ENCODE assay signal across 22 cellular contexts in genomic region chr6:15668918-15669317, GRCh38. TPM values are rescaled to one million over a fixed set of nuclear protein-coding genes. Genes with fewer than 3 reads are reported as not detected.
A peak's percentile ranks its signal among the peaks of the same experiment; 100 is the strongest.
DNase-seq lines count a peak whose midpoint lies in the region; ATAC-seq, FAIRE-seq and TF ChIP-seq lines count a peak whose summit lies in the region.
"Had no signal": no experiment of that assay in that cellular context is flagged by ENCODE, and none has a peak within 500 bp of the region (broad histone marks: within the 10 kb centered on the region; RNA-seq: fewer than 3 reads in every experiment).

No MANE protein-coding gene starts in this region.

- peaks cover 0 to 16% of the 10 kb centered on the region in 2 experiments; a peak in 4 of 5 replicates for H3K27me3 ChIP-seq in K562 (ENCODE audit: control insufficient read depth in 2 of 2, insufficient read depth in 2 of 2, low read length in 2 of 2)
- H3K27me3 ChIP-seq: BLaER1 treated with 17β-estradiol and CSF1 and Interleukin-3, amounts not matched to agents 10 nM and 100 nM had no signal

- no peak for TF ChIP-seq RAD21 in K562 (CRISPR knock-in tag; conservative IDR thresholded peaks at IDR 0.05 in 1 of 2, IDR thresholded peaks at IDR 0.05 in 1 of 2)

- no peaks in the 10 kb centered on the region for H3K36me3 ChIP-seq in K562 (ENCODE audit: control insufficient read depth, insufficient read depth, low read length)
- H3K36me3 ChIP-seq: BLaER1 treated with 17β-estradiol and CSF1 and Interleukin-3, amounts not matched to agents 10 nM and 100 nM; HAP-1 had no signal

- H3K9me1 ChIP-seq in K562 (ENCODE audit: control insufficient read depth, insufficient read depth, low read length), result no peaks in the 10 kb centered on the region

- FAIRE-seq in GM18507 (lab: Jason Lieb, UNC), result peak; percentile 49
- FAIRE-seq in K562 (lab: Jason Lieb, UNC), result no peak
- FAIRE-seq: A204.1, GM12891, GM19239, H54 had no signal

- no peak for TF ChIP-seq POLR2A in K562 (conservative IDR thresholded peaks at IDR 0.05)

- H3K4me1 ChIP-seq in K562 (replicated peaks in 1 of 2; ENCODE audit: control insufficient read depth in 2 of 2, insufficient read depth in 2 of 2, low read length in 2 of 2), result no peaks in the 10 kb centered on the region
- H3K4me1 ChIP-seq: HAP-1 had no signal

- no peak for TF ChIP-seq CTCF in K562 (IDR thresholded peaks at IDR 0.05 in 2 of 3, conservative IDR thresholded peaks at IDR 0.05 in 1 of 3; ENCODE audit: insufficient read depth in 2 of 3, low read depth in 1 of 3, low read length in 3 of 3)

- DNase-seq in GM18507 (ENCODE audit: extremely low spot score, insufficient read length, low read depth), result no peak
- no peak for DNase-seq in K562 (ENCODE audit: extremely low read depth in 1 of 4, low spot score in 3 of 4)
- no peak for DNase-seq in NCI-H2196 (lab: John Stamatoyannopoulos, UW; ENCODE audit: unreplicated experiment)
- DNase-seq in NCI-H2171 (lab: John Stamatoyannopoulos, UW), result no peak
- DNase-seq: Calu3; CD4-positive, alpha-beta T cell; CD8-positive, alpha-beta memory T cell; COR-L47; DMS53; DMS79 treated with DMSO at 0.1 percent for 48 hours; GF-D8; GM23248; HFFc6 had no signal

- H3K9ac ChIP-seq in K562 (ENCODE audit: insufficient read depth in 1 of 2, low read depth in 2 of 2, low read length in 2 of 2), result no peak overlapping the region
- H3K9ac ChIP-seq: BLaER1 treated with 17β-estradiol and CSF1 and Interleukin-3, amounts not matched to agents 10 nM and 100 nM; GM23248 had no signal

- BruUV-seq in K562 (replicated peaks; lab: Mats Ljungman, UMichigan), result no TSS peak

- H3K4me2 ChIP-seq in K562 (ENCODE audit: insufficient read depth, low read length), result no peak overlapping the region
- H3K4me2 ChIP-seq: BLaER1 treated with 17β-estradiol and CSF1 and Interleukin-3, amounts not matched to agents 10 nM and 100 nM had no signal

- H3K79me2 ChIP-seq in K562 (ENCODE audit: control insufficient read depth, insufficient read depth, low read length), result no peaks in the 10 kb centered on the region

- no peaks in the 10 kb centered on the region for H4K20me1 ChIP-seq in K562 (replicated peaks; ENCODE audit: control insufficient read depth, insufficient read depth, low read length)
- H4K20me1 ChIP-seq: BLaER1 treated with 17β-estradiol and CSF1 and Interleukin-3, amounts not matched to agents 10 nM and 100 nM had no signal

- intact Hi-C loops in K562 (cut with micrococcal nuclease), result no loop called here

- POLR2A ChIA-PET in K562 (lab: Yijun Ruan, JAX), result interaction anchor here (0.6 to 1.2 kb wide), 4 partner anchors 13 to 462 kb away, joined by 3 to 4 read pairs (median 4); no protein-coding TSS in a partner anchor

- no peak overlapping the region for H3K27ac ChIP-seq in K562 (ENCODE audit: extremely low read depth, low read depth, low read length)
- H3K27ac ChIP-seq: 22Rv1; BLaER1 treated with 17β-estradiol and CSF1 and Interleukin-3, amounts not matched to agents 10 nM and 100 nM; GM23248 had no signal

- CTCF ChIA-PET in K562 (lab: Yijun Ruan, JAX; ENCODE audit: low intra/inter-chr PET ratio), result no interaction called here

- TF ChIP-seq EP300 in K562 (IDR thresholded peaks at IDR 0.05; ENCODE audit: low read length), result no peak

- ATAC-seq in K562 (peak; percentile 34; the same call in 2 of the 3 replicates), esophagus mucosa (peak; percentile 39), HG03460 (IDR thresholded peaks at IDR 0.05; ENCODE audit: unreplicated experiment) (no peak)

- in situ Hi-C loops in K562 (cut with MboI), result no loop called here

- H3K4me3 ChIP-seq in K562, result no peak overlapping the region
- H3K4me3 ChIP-seq: BLaER1 treated with 17β-estradiol and CSF1 and Interleukin-3, amounts not matched to agents 10 nM and 100 nM; GM23248; HAP-1 had no signal

- no peak overlapping the region for H2AFZ ChIP-seq in K562 (ENCODE audit: low read depth, low read length)
- H2AFZ ChIP-seq: GM23248 had no signal

- no peaks in the 10 kb centered on the region for H3K9me3 ChIP-seq in K562 (replicated peaks; ENCODE audit: control insufficient read depth, insufficient read depth, low read depth, low read length)
- H3K9me3 ChIP-seq: BLaER1 treated with 17β-estradiol and CSF1 and Interleukin-3, amounts not matched to agents 10 nM and 100 nM; HAP-1 had no signal

- WGBS in K562 (ENCODE audit: insufficient coverage, low coverage, missing lambda C conversion rate), result 27% methylated on average over 2 of the region's 2 CpGs

TF ChIP-seq in K562, 482 proteins besides CTCF, POLR2A, EP300 and RAD21:
- no peak for TF ChIP-seq GABPB1 (CRISPR knock-in tag; IDR thresholded peaks at IDR 0.05)
- no peak for TF ChIP-seq PCBP1 (IDR thresholded peaks at IDR 0.05; ENCODE audit: low read depth, low read length, poor library complexity, severe bottlenecking)
- TF ChIP-seq U2AF1 (optimal IDR thresholded peaks at IDR 0.05; ENCODE audit: low read depth, low read length), result no peak
- TF ChIP-seq TSHZ1 (CRISPR knock-in tag; IDR thresholded peaks at IDR 0.05), result no peak

RNA-seq across cellular contexts. Expression of gene DTNBP1, which starts 6.1 kb away (rescaled TPM):
- 29.2 and 29.4 TPM in 2 replicates for total RNA-seq in K562 (2011; cell fraction: chromatin; rRNA removed; ENCODE audit: low replicate concordance)
- total RNA-seq in K562 (2011; cell fraction: nucleolus; rRNA removed), result 15.7 and 16.3 TPM in 2 replicates
- 24.2 and 31.1 TPM in 2 replicates for total RNA-seq in K562 (2011; cell fraction: nucleoplasm; rRNA removed)
- 17.8 and 18.2 TPM in 2 replicates for total RNA-seq in K562 (2014; rRNA removed)
- 15.2 and 16.7 TPM in 2 replicates for total RNA-seq in K562 (2014; rRNA removed; fragmentation: Illumina TruSeq; extraction: Trizol)
- 20.4 and 20.7 TPM in 2 replicates for total RNA-seq in K562 (2015; rRNA removed; fragmentation: Illumina TruSeq; extraction: Trizol)
- 37.1 and 37.7 TPM in 2 replicates for total RNA-seq in K562 (2021)
- polyA plus RNA-seq in K562 (2011; rRNA removed), result 34.4 and 44.1 TPM in 2 replicates
- 45.5 and 47.8 TPM in 2 replicates for polyA plus RNA-seq in K562 (2011; cell fraction: cytosol; rRNA removed)
- 22.0 and 27.6 TPM in 2 replicates for polyA plus RNA-seq in K562 (2011; cell fraction: nucleus; rRNA removed)
- polyA plus RNA-seq in K562 (2012), result 50.7 and 54.0 TPM in 2 replicates
- 40.8 and 54.5 TPM in 2 replicates for polyA plus RNA-seq in K562 (2014; fragmentation: Illumina TruSeq; extraction: Trizol)
- polyA plus RNA-seq in K562 (2014; fragmentation: Nextera tagmentation; extraction: Ambion mirVana), result 10 to 100 TPM; 20.2 to 21.4 TPM
- 42.1 and 45.4 TPM in 2 replicates for polyA plus RNA-seq in K562 (2014; rRNA removed)
- polyA minus RNA-seq in K562 (2011; rRNA and poly(A)+ RNA removed), result 19.4 and 24.8 TPM in 2 replicates
- 13.0 and 18.5 TPM in 2 replicates for polyA minus RNA-seq in K562 (2011; cell fraction: cytosol; rRNA and poly(A)+ RNA removed)
- 7.4 and 12.0 TPM in 2 replicates for polyA minus RNA-seq in K562 (2011; cell fraction: nucleus; rRNA and poly(A)+ RNA removed)
- total RNA-seq in esophagus mucosa, result 9.9 TPM
